ENCODE assay signal across 30 cellular contexts in the genomic region with DNA sequence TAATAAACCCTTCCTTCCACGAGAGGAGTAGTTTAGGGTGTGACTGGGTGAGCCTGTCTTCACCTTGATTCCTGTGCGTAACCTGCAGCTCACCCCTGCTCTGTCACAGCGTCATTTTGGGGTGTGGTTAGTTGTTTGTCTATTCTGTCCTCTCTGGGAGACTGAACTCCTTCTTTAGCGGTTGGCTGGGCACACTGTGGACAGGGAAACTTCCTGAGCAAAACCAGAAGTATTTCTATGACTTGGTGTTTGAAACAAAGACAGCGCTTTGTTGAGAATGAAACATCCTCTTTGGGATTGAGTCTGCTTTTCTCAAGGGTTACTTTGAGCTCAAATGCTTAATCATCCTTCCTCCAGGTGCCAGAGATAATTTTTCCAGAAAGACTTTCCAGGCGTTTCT.
DNase-seq lines count a peak whose midpoint lies in the region; ATAC-seq and TF ChIP-seq lines count a peak whose summit lies in the region.
"Had no signal": no experiment of that assay in that cellular context is flagged by ENCODE, and none has a peak within 500 bp of the region (broad histone marks: within the 10 kb centered on the region; RNA-seq: fewer than 3 reads in every experiment).

No MANE protein-coding gene starts in this region.

- peak overlapping the region; percentile 55; the same call in 1 of the 3 replicates for H2BK15ac ChIP-seq in IMR-90 (ENCODE audit: low read depth, low read length)

- H3K14ac ChIP-seq in IMR-90 (replicated peaks; ENCODE audit: low read depth, low read length): peak overlapping the region; percentile 70

- peak overlapping the region; percentile 70 for H4K91ac ChIP-seq in IMR-90 (ENCODE audit: insufficient read depth, low read depth, low read length)

- peaks cover 8 to 18% (median 13%) of the 10 kb centered on the region in 10 experiments; a peak in 18 of 20 replicates for H3K4me1 ChIP-seq in BLaER1 treated with 17β-estradiol and CSF1 and Interleukin-3, amounts not matched to agents 10 nM and 100 nM
- peaks cover 8% of the 10 kb centered on the region for H3K4me1 ChIP-seq in IMR-90 (ENCODE audit: control insufficient read depth, insufficient read depth, low read length)
- H3K4me1 ChIP-seq in esophagus (ENCODE audit: control insufficient read depth in 2 of 2, insufficient read depth in 2 of 2, low read length in 1 of 2): peaks cover 3 to 6% of the 10 kb centered on the region in 2 donors
- H3K4me1 ChIP-seq: parathyroid adenoma had no signal

- peak overlapping the region; percentile 94; the same call in 1 of the 2 replicates for H2AK5ac ChIP-seq in IMR-90 (ENCODE audit: low read depth, low read length)

- CTCF ChIA-PET in IMR-90 (lab: Yijun Ruan, JAX): no interaction called here

- H2BK20ac ChIP-seq in IMR-90 (ENCODE audit: low read depth, low read length): peak overlapping the region; percentile 69

- peak overlapping the region; percentile 38; the same call in 1 of the 2 replicates for H4K5ac ChIP-seq in IMR-90 (ENCODE audit: low read depth, low read length)

- H3K27me3 ChIP-seq in BLaER1 treated with 17β-estradiol and CSF1 and Interleukin-3, amounts not matched to agents 10 nM and 100 nM: peaks cover 0 to 13% (median 7%) of the 10 kb centered on the region in 11 experiments; a peak in 7 of 22 replicates
- H3K27me3 ChIP-seq in IMR-90 (ENCODE audit: control insufficient read depth, insufficient read depth, low read length): no peaks in the 10 kb centered on the region; the same call in 1 of the 2 replicates
- H3K27me3 ChIP-seq in esophagus (ENCODE audit: control insufficient read depth in 1 of 2, insufficient read depth in 2 of 2, low read length in 2 of 2): no peaks in the 10 kb centered on the region

- peak overlapping the region; percentile 87 for H2BK120ac ChIP-seq in IMR-90 (ENCODE audit: low read depth, low read length)

- 83% methylated on average over 1 of the region's 6 CpGs; no CpG with 5 or more reads in 1 of the 2 experiments for WGBS in IMR-90 (ENCODE audit: extremely low coverage in 2 of 2, insufficient read length in 1 of 2), 2 experiments
- 39 to 46% methylated on average over 6 of the region's 6 CpGs for WGBS in esophagus, 2 donors

- H3K18ac ChIP-seq in IMR-90 (ENCODE audit: low read depth, low read length): peak overlapping the region; percentile 48

- no peak for TF ChIP-seq CTCF in IMR-90 (conservative IDR thresholded peaks at IDR 0.05; ENCODE audit: low read depth, low read length)
- no peak for TF ChIP-seq CTCF in endothelial cell (IDR thresholded peaks at IDR 0.05; ENCODE audit: unreplicated experiment)

- peaks cover 2% of the 10 kb centered on the region for H3K27me3 Mint-ChIP-seq in endothelial cell (ENCODE audit: unreplicated experiment)

- no peak overlapping the region for H3K56ac ChIP-seq in IMR-90 (ENCODE audit: extremely low read depth, insufficient read depth, low read length)

- no TSS peak for BruUV-seq in IMR-90 (replicated peaks; lab: Mats Ljungman, UMichigan)

- no peaks in the 10 kb centered on the region for H3K36me3 Mint-ChIP-seq in endothelial cell (ENCODE audit: low read depth, unreplicated experiment)
- H3K36me3 Mint-ChIP-seq: CD4-positive, alpha-beta memory T cell; memory B cell had no signal

- H3K9me3 Mint-ChIP-seq in endothelial cell (ENCODE audit: unreplicated experiment): no peaks in the 10 kb centered on the region
- H3K9me3 Mint-ChIP-seq: activated CD4-positive, alpha-beta memory T cell treated with anti-CD3 and anti-CD28 coated beads, Interleukin-2, amount 10 ng/mL, durations not matched to agents 7 days and 5 days; activated naive CD4-positive, alpha-beta T cell treated with anti-CD3 and anti-CD28 coated beads for 36 hours; activated T-helper 1 cell treated with anti-CD3 and anti-CD28 coated beads, Interleukin-12 subunit alpha, Interleukin-12 subunit beta, Interleukin-2, Interleukin-4 antibody, amounts not matched to agents 30 ng/mL and 10 ng/mL and 1 ng/mL, durations not matched to agents 14 hours and 24 hours and 36 hours; CD4-positive, alpha-beta memory T cell; central memory CD8-positive, alpha-beta T cell; endodermal cell; memory B cell had no signal

- peak overlapping the region; percentile 37; the same call in 1 of the 2 replicates for H3K23ac ChIP-seq in IMR-90 (ENCODE audit: low read depth, low read length)

- H3K36me3 ChIP-seq in BLaER1 treated with 17β-estradiol and CSF1 and Interleukin-3, amounts not matched to agents 10 nM and 100 nM: no peaks in the 10 kb centered on the region
- H3K36me3 ChIP-seq in IMR-90 (ENCODE audit: control insufficient read depth, insufficient read depth, low read length) (no peaks in the 10 kb centered on the region), esophagus (ENCODE audit: control insufficient read depth in 2 of 2, insufficient read depth in 2 of 2, low read length in 1 of 2) (no peaks in the 10 kb centered on the region)
- H3K36me3 ChIP-seq: spleen had no signal

- peak overlapping the region; percentile 88 for H3K4ac ChIP-seq in IMR-90 (ENCODE audit: low read depth, low read length)

- no peaks in the 10 kb centered on the region for H4K20me1 ChIP-seq in BLaER1 treated with 17β-estradiol and CSF1 and Interleukin-3, amounts not matched to agents 10 nM and 100 nM
- H4K20me1 ChIP-seq in IMR-90 (ENCODE audit: insufficient read depth, low read length): no peaks in the 10 kb centered on the region

- H3K4me3 Mint-ChIP-seq in endothelial cell (ENCODE audit: unreplicated experiment): no peak overlapping the region
- H3K4me3 Mint-ChIP-seq: activated CD4-positive, alpha-beta memory T cell treated with anti-CD3 and anti-CD28 coated beads, Interleukin-2, amount 10 ng/mL, durations not matched to agents 7 days and 5 days; activated naive CD4-positive, alpha-beta T cell treated with anti-CD3 and anti-CD28 coated beads for 36 hours; activated T-helper 1 cell treated with anti-CD3 and anti-CD28 coated beads, Interleukin-12 subunit alpha, Interleukin-12 subunit beta, Interleukin-2, Interleukin-4 antibody, amounts not matched to agents 30 ng/mL and 10 ng/mL and 1 ng/mL, durations not matched to agents 14 hours and 24 hours and 36 hours; CD4-positive, alpha-beta memory T cell; central memory CD8-positive, alpha-beta T cell; endodermal cell; memory B cell had no signal

- H3K9ac ChIP-seq in BLaER1 treated with 17β-estradiol and CSF1 and Interleukin-3, amounts not matched to agents 10 nM and 100 nM: no peak overlapping the region; a peak in 1 of 22 replicates
- H3K9ac ChIP-seq in IMR-90 (ENCODE audit: low read depth, low read length): no peak overlapping the region
- H3K9ac ChIP-seq: parathyroid adenoma had no signal

- intact Hi-C loops in IMR-90 (cut with micrococcal nuclease): no loop called here

- dilution Hi-C loops in IMR-90 (cut with HindIII; ENCODE audit: low sequenced_read_pairs, unreplicated experiment): no loop called here

- H3K4me2 ChIP-seq in BLaER1 treated with 17β-estradiol and CSF1 and Interleukin-3, amounts not matched to agents 10 nM and 100 nM: peak overlapping the region; percentile 4 to 68 (median 26); a peak in 18 of 22 replicates
- H3K4me2 ChIP-seq in IMR-90 (ENCODE audit: low read depth, low read length): no peak overlapping the region
- H3K4me2 ChIP-seq: PC-9 had no signal

- H3K4me1 Mint-ChIP-seq in endothelial cell (ENCODE audit: unreplicated experiment): no peaks in the 10 kb centered on the region
- H3K4me1 Mint-ChIP-seq: activated CD4-positive, alpha-beta memory T cell treated with anti-CD3 and anti-CD28 coated beads, Interleukin-2, amount 10 ng/mL, durations not matched to agents 7 days and 5 days; central memory CD8-positive, alpha-beta T cell; memory B cell had no signal

- POLR2A ChIA-PET in IMR-90 (lab: Charles Lee; ENCODE audit: unreplicated experiment): no interaction called here

- 0 out of 4 replicates have a peak, but pooled peaks cover 0 to 2% of the 10 kb centered on the region in 2 experiments for H3K79me1 ChIP-seq in IMR-90 (ENCODE audit: low read depth in 1 of 2, low read length in 2 of 2)

- no peak for ATAC-seq in IMR-90 (ENCODE audit: low read depth)
- ATAC-seq in GM19328 (IDR thresholded peaks at IDR 0.05; ENCODE audit: unreplicated experiment): no peak
- ATAC-seq: Right ventricle myocardium inferior had no signal

- no peak overlapping the region for H3K27ac Mint-ChIP-seq in endothelial cell (ENCODE audit: unreplicated experiment)
- H3K27ac Mint-ChIP-seq: activated CD4-positive, alpha-beta memory T cell treated with anti-CD3 and anti-CD28 coated beads, Interleukin-2, amount 10 ng/mL, durations not matched to agents 7 days and 5 days; activated naive CD4-positive, alpha-beta T cell treated with anti-CD3 and anti-CD28 coated beads for 36 hours; activated T-helper 1 cell treated with anti-CD3 and anti-CD28 coated beads, Interleukin-12 subunit alpha, Interleukin-12 subunit beta, Interleukin-2, Interleukin-4 antibody, amounts not matched to agents 30 ng/mL and 10 ng/mL and 1 ng/mL, durations not matched to agents 14 hours and 24 hours and 36 hours; CD4-positive, alpha-beta memory T cell; endodermal cell; memory B cell had no signal

- H4K8ac ChIP-seq in IMR-90 (ENCODE audit: low read depth in 2 of 2, low read length in 2 of 2): peak overlapping the region in 1 of 2 experiments; percentile 39; a peak in 1 of 4 replicates

- no peak for TF ChIP-seq POLR2A in IMR-90 (IDR thresholded peaks at IDR 0.05; ENCODE audit: low read depth, low read length)

- H3K9me1 ChIP-seq in IMR-90 (ENCODE audit: insufficient read depth, low read length): peaks cover 8% of the 10 kb centered on the region

- no peak overlapping the region for H2AFZ ChIP-seq in IMR-90 (replicated peaks; ENCODE audit: low read length, poor library complexity)
- H2AFZ ChIP-seq: parathyroid adenoma, PC-9 had no signal

- no peaks in the 10 kb centered on the region for H3K9me3 ChIP-seq in BLaER1 treated with 17β-estradiol and CSF1 and Interleukin-3, amounts not matched to agents 10 nM and 100 nM (replicated peaks in 1 of 11)
- H3K9me3 ChIP-seq in IMR-90 (ENCODE audit: control insufficient read depth, insufficient read depth, low read length): no peaks in the 10 kb centered on the region
- H3K9me3 ChIP-seq in esophagus (ENCODE audit: control insufficient read depth in 2 of 2, insufficient read depth in 1 of 2, low read depth in 1 of 2, low read length in 1 of 2): no peaks in the 10 kb centered on the region
- H3K9me3 ChIP-seq: spleen had no signal

- no peak overlapping the region for H2BK5ac ChIP-seq in IMR-90 (ENCODE audit: low read depth, low read length, poor library complexity, severe bottlenecking)

- H3K27ac ChIP-seq in BLaER1 treated with 17β-estradiol and CSF1 and Interleukin-3, amounts not matched to agents 10 nM and 100 nM: no peak overlapping the region
- H3K27ac ChIP-seq in IMR-90 (ENCODE audit: insufficient read depth, low read length) (no peak overlapping the region), esophagus (ENCODE audit: low read depth in 2 of 2, low read length in 1 of 2) (peak overlapping the region; percentile 63 to 93)
- H3K27ac ChIP-seq: HL-60, parathyroid adenoma, PC-9, spleen had no signal

- H2AK9ac ChIP-seq in IMR-90 (replicated peaks; ENCODE audit: low read depth, low read length, poor library complexity): no peak overlapping the region

- in situ Hi-C loops in IMR-90 (cut with MboI; ENCODE audit: low sequenced_read_pairs): no loop called here

- TF ChIP-seq RAD21 in IMR-90 (IDR thresholded peaks at IDR 0.05; ENCODE audit: low read length): no peak

- DNase-seq in IMR-90 (no peak), renal cortical epithelial cell (ENCODE audit: low read depth) (peak; percentile 16), activated gamma-delta T cell (lab: John Stamatoyannopoulos, UW) (no peak), COLO668 (lab: John Stamatoyannopoulos, UW; ENCODE audit: unreplicated experiment) (no peak), endothelial cell (ENCODE audit: low spot score) (no peak)
- DNase-seq: activated CD4-positive, alpha-beta memory T cell treated with anti-CD3 and anti-CD28 coated beads, Interleukin-2, amount 10 ng/mL, durations not matched to agents 7 days and 5 days; activated CD4-positive, CD25-positive, alpha-beta regulatory T cell treated with anti-CD3 and anti-CD28 coated beads, Interleukin-2, amount 50 U/mL, for 72 hours; activated CD8-positive, alpha-beta memory T cell treated with anti-CD3 and anti-CD28 coated beads, Interleukin-2, amount 50 U/mL, for 4 hours; activated naive CD4-positive, alpha-beta T cell treated with anti-CD3 and anti-CD28 coated beads for 36 hours; AML-193; CD4-positive, alpha-beta memory T cell; EL; endodermal cell; hippocampal formation; NCI-H1436; NCI-H2081; NCI-H345; PC-9; spleen; stimulated activated CD8-positive, alpha-beta memory T cell treated with anti-CD3 and anti-CD28 coated beads, Interleukin-4, amount 100 ng/mL, for 48 hours; trophoblast cell had no signal

- H3K4me3 ChIP-seq in BLaER1 treated with 17β-estradiol and CSF1 and Interleukin-3, amounts not matched to agents 10 nM and 100 nM: no peak overlapping the region
- H3K4me3 ChIP-seq in IMR-90 (ENCODE audit: insufficient read depth, low read depth, low read length) (no peak overlapping the region), esophagus (ENCODE audit: low read depth in 1 of 2, low read length in 2 of 2) (no peak overlapping the region)
- H3K4me3 ChIP-seq: PC-9, spleen had no signal

Comparison
In these comparisons a context has a peak if more than half of its experiments do, and no peak if none do; other contexts are left out.
1. H3K27ac ChIP-seq: peak in esophagus (2 of 2); none in BLaER1 treated with 17β-estradiol and CSF1 and Interleukin-3, amounts not matched to agents 10 nM and 100 nM (0 of 11) and IMR-90 (single experiment).